Comparison of ENCODE assay signal across 1 cellular context in the genomic region with DNA sequence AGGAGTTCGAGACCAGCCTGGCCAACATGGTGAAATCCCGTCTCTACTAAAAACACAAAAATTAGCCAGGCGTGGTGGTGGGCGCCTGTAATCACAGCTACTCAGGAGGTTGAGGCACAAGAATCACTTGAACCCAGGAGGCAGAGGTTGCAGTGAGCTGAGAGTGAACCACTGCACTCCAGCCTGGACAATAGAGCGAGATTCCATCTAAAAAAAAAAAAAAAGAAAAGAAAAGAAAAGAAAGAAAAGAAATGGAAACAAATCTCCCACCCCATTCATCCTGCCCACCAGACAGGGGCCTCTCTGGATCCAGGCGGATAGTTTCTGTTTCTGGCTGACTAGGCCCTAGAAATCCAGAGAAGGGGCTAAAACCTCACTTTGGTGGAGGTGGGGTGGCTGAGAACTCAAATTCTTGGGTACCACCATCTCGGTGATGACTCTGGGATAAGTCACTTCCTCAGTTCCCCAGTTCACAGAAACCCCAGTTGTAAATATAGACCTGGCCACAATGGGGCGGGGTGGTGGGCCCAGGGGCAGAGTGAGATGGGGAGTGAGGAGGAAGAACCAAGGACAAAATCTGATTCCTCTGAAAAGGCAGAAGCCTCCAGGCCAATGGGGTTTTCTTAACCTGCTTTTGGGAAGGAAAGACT.
TF ChIP-seq lines count a peak whose summit lies in the region.

No MANE protein-coding gene starts in this region.

TF ChIP-seq in WTC11, 78 proteins besides CTCF, POLR2A, EP300 and RAD21 (continued from another document):
- TF ChIP-seq ZBTB43 (CRISPR knock-in tag; IDR thresholded peaks at IDR 0.05), result no peak
- no peak for TF ChIP-seq RORB (CRISPR knock-in tag; IDR thresholded peaks at IDR 0.05)
